ENCODE assay signal across 24 cellular contexts in the genomic region with DNA sequence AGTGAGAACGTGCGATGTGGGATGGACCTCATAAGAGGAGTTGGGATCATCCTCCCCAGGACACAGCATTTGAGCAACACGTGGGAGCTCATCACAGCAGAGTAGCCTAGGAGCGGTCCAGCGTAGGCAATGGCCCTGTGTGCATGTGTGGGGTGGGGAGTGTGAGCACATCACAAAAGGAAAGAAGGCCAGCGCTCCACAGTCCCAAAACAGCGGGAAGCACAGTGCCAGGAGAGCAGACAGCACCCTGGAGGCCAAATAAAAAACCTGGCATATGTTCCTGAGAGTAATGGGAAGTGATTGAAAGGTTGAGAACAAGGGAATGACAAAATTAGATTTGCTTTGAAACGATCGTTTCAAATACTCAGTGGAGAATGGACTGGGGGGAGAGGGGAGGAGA.
A peak's percentile ranks its signal among the peaks of the same experiment; 100 is the strongest.
DNase-seq lines count a peak whose midpoint lies in the region; ATAC-seq and TF ChIP-seq lines count a peak whose summit lies in the region.
"Had no signal": no experiment of that assay in that cellular context is flagged by ENCODE, and none has a peak within 500 bp of the region (broad histone marks: within the 10 kb centered on the region; RNA-seq: fewer than 3 reads in every experiment).

No MANE protein-coding gene starts in this region.

- TF ChIP-seq POLR2A in transverse colon (IDR thresholded peaks at IDR 0.05), result no peak

- ATAC-seq in CD8-positive, alpha-beta T cell, result no peak
- ATAC-seq: A549, HepG2, K562 had no signal

- H3K9ac ChIP-seq in endodermal cell (ENCODE audit: extremely low read depth, low read length, poor library complexity, severe bottlenecking), result no peak overlapping the region

- no peaks in the 10 kb centered on the region for H3K36me3 ChIP-seq in HEK293 (ENCODE audit: control insufficient read depth in 2 of 2, insufficient read depth in 1 of 2, low read length in 2 of 2)
- no peaks in the 10 kb centered on the region for H3K36me3 ChIP-seq in endodermal cell (ENCODE audit: control insufficient read depth, insufficient read depth, low read length)
- no peaks in the 10 kb centered on the region for H3K36me3 ChIP-seq in transverse colon
- no peaks in the 10 kb centered on the region for H3K36me3 ChIP-seq in CD8-positive, alpha-beta T cell (ENCODE audit: insufficient read depth, low read length)
- H3K36me3 ChIP-seq: SJSA1 had no signal

- intact Hi-C loops in transverse colon (cut with DNase I; ENCODE audit: low total_unique reads), result no loop called here
- intact Hi-C loops in CD8-positive, alpha-beta T cell (cut with DNase I, micrococcal nuclease), result no loop called here

- peaks cover 30% of the 10 kb centered on the region for H3K27me3 Mint-ChIP-seq in endodermal cell (ENCODE audit: insufficient read depth)
- H3K27me3 Mint-ChIP-seq in nephron progenitor cell (ENCODE audit: low read depth, poor library complexity), result peaks cover 6% of the 10 kb centered on the region
- peaks cover 6% of the 10 kb centered on the region for H3K27me3 Mint-ChIP-seq in CD8-positive, alpha-beta T cell (ENCODE audit: low read depth)
- H3K27me3 Mint-ChIP-seq: B cell had no signal

- H3K4me1 Mint-ChIP-seq in endodermal cell (peaks cover 13% of the 10 kb centered on the region), nephron progenitor cell (peaks cover 44% of the 10 kb centered on the region)
- H3K4me1 Mint-ChIP-seq in CD8-positive, alpha-beta T cell (ENCODE audit: low read depth), result no peaks in the 10 kb centered on the region
- H3K4me1 Mint-ChIP-seq: B cell, CD14-positive monocyte had no signal

- POLR2A ChIA-PET in HEK293 (lab: Yijun Ruan, JAX), result no interaction called here
- POLR2A ChIA-PET in CD8-positive, alpha-beta T cell (lab: Charles Lee), result no interaction called here

- H3K4me3 Mint-ChIP-seq in endodermal cell (no peak overlapping the region), nephron progenitor cell (peak overlapping the region; percentile 2)
- H3K4me3 Mint-ChIP-seq in CD8-positive, alpha-beta T cell, result no peak overlapping the region
- H3K4me3 Mint-ChIP-seq: B cell had no signal

- TF ChIP-seq CTCF in HEK293 (tag by site-specific recombination; IDR thresholded peaks at IDR 0.05) (no peak), endodermal cell (conservative IDR thresholded peaks at IDR 0.05) (peak; percentile 16), nephron progenitor cell (IDR thresholded peaks at IDR 0.05) (no peak), transverse colon (IDR thresholded peaks at IDR 0.05) (no peak)
- no peak for TF ChIP-seq CTCF in CD8-positive, alpha-beta T cell (IDR thresholded peaks at IDR 0.05)

- no peaks in the 10 kb centered on the region for H3K4me1 ChIP-seq in HEK293 (ENCODE audit: control insufficient read depth, insufficient read depth, low read length)
- no peaks in the 10 kb centered on the region for H3K4me1 ChIP-seq in endodermal cell (ENCODE audit: control insufficient read depth, insufficient read depth, low read length)
- no peaks in the 10 kb centered on the region for H3K4me1 ChIP-seq in transverse colon
- H3K4me1 ChIP-seq in CD8-positive, alpha-beta T cell (ENCODE audit: insufficient read depth, low read length), result no peaks in the 10 kb centered on the region
- H3K4me1 ChIP-seq: A549, SJSA1 had no signal

- H3K27ac ChIP-seq in HEK293 (ENCODE audit: extremely low read depth, low read depth, low read length) (no peak overlapping the region), endodermal cell (ENCODE audit: low read depth, low read length) (peak overlapping the region; percentile 62), transverse colon (peak overlapping the region in 3 of 4 donors; percentile 7 to 61 (median 57))
- no peak overlapping the region for H3K27ac ChIP-seq in CD8-positive, alpha-beta T cell (ENCODE audit: low read depth, low read length)
- H3K27ac ChIP-seq: A549, SJSA1 had no signal

- H3K4me3 ChIP-seq in HEK293 (ENCODE audit: low read depth, low read length) (no peak overlapping the region), endodermal cell (ENCODE audit: low read length) (no peak overlapping the region), transverse colon (no peak overlapping the region)
- no peak overlapping the region for H3K4me3 ChIP-seq in CD8-positive, alpha-beta T cell (ENCODE audit: low read depth, low read length)
- H3K4me3 ChIP-seq: A549, K562, SJSA1 had no signal

- in situ Hi-C loops in transverse colon (cut with MboI; ENCODE audit: low pct_ligation_motif_present in 1 of 4, low pct_unique_long_range_greater_than_20kb in 1 of 4, low sequenced_read_pairs in 3 of 4), result loop anchor here in 2 of 4 donors (25.0 kb wide), 3 partner anchors 449 to 724 kb away; a partner anchor contains a TSS

- CTCF ChIA-PET in HEK293 (lab: Yijun Ruan, JAX), result no interaction called here
- CTCF ChIA-PET in CD8-positive, alpha-beta T cell (lab: Charles Lee), result no interaction called here

- no peak for TF ChIP-seq EP300 in transverse colon (IDR thresholded peaks at IDR 0.05; ENCODE audit: low read depth)

- 52 to 63% methylated on average over 8 to 9 of the region's 9 CpGs for WGBS in endodermal cell (ENCODE audit: insufficient coverage in 1 of 2, insufficient read length in 1 of 2), 2 experiments
- WGBS in transverse colon (ENCODE audit: low coverage in 1 of 2), 2 donors, result 67 to 80% methylated on average over 1 to 9 of the region's 9 CpGs

- H3K9me3 ChIP-seq in HEK293 (ENCODE audit: control insufficient read depth, insufficient read depth, low read depth, low read length) (no peaks in the 10 kb centered on the region), endodermal cell (ENCODE audit: control insufficient read depth, low read length) (peaks cover 8% of the 10 kb centered on the region), transverse colon (no peaks in the 10 kb centered on the region)
- H3K9me3 ChIP-seq in CD8-positive, alpha-beta T cell (ENCODE audit: low read length), result no peaks in the 10 kb centered on the region
- H3K9me3 ChIP-seq: A549, SJSA1 had no signal

- no peak overlapping the region for H3K27ac Mint-ChIP-seq in endodermal cell
- H3K27ac Mint-ChIP-seq in nephron progenitor cell, result no peak overlapping the region
- no peak overlapping the region for H3K27ac Mint-ChIP-seq in CD8-positive, alpha-beta T cell
- H3K27ac Mint-ChIP-seq: B cell, CD14-positive monocyte had no signal

- H3K36me3 Mint-ChIP-seq in endodermal cell (ENCODE audit: low read depth) (no peaks in the 10 kb centered on the region), nephron progenitor cell (ENCODE audit: low read depth) (no peaks in the 10 kb centered on the region)
- H3K36me3 Mint-ChIP-seq in CD8-positive, alpha-beta T cell, result no peaks in the 10 kb centered on the region
- H3K36me3 Mint-ChIP-seq: CD14-positive monocyte had no signal

- no peaks in the 10 kb centered on the region for H3K9me3 Mint-ChIP-seq in endodermal cell
- H3K9me3 Mint-ChIP-seq in nephron progenitor cell, result peaks cover 15% of the 10 kb centered on the region
- no peaks in the 10 kb centered on the region for H3K9me3 Mint-ChIP-seq in CD8-positive, alpha-beta T cell

- peak; percentile 52 for DNase-seq in endodermal cell
- DNase-seq in nephron progenitor cell, result no peak
- no peak for DNase-seq in transverse colon
- no peak for DNase-seq in CD1c-positive myeloid dendritic cell (ENCODE audit: extremely low spot score)
- DNase-seq in activated CD4-positive, CD25-positive, alpha-beta regulatory T cell (lab: John Stamatoyannopoulos, UW), result no peak
- no peak for DNase-seq in CD8-positive, alpha-beta T cell
- no peak for DNase-seq in NCI-H146 (lab: John Stamatoyannopoulos, UW)
- DNase-seq: EL, GOT3, MM.1S, NCI-H1048, NCI-H1417 treated with DMSO at 0.1 percent for 48 hours, NCI-H187 treated with DMSO at 0.1 percent for 48 hours, NCI-H2107, NCI-H446 treated with DMSO at 0.1 percent for 48 hours, NCI-H526 treated with DMSO at 0.1 percent for 48 hours, OCI-M1 had no signal

- peaks cover 28% of the 10 kb centered on the region for H3K27me3 ChIP-seq in endodermal cell (ENCODE audit: control insufficient read depth, insufficient read depth, low read length, poor library complexity, severe bottlenecking)
- H3K27me3 ChIP-seq in transverse colon, result no peaks in the 10 kb centered on the region
- no peaks in the 10 kb centered on the region for H3K27me3 ChIP-seq in CD8-positive, alpha-beta T cell (ENCODE audit: insufficient read depth, low read length)
- H3K27me3 ChIP-seq: SJSA1 had no signal

TF ChIP-seq in HEK293, 187 proteins besides CTCF, POLR2A, EP300 and RAD21:
- TF ChIP-seq ZNF174 (tag by site-specific recombination; IDR thresholded peaks at IDR 0.05) (no peak), ZIC2 (tag by site-specific recombination; IDR thresholded peaks at IDR 0.05) (0 out of 2 replicates have a peak, but pooled peaks have one; percentile 14)

Comparison
In these comparisons a context has a peak if more than half of its experiments do, and no peak if none do; other contexts are left out.
1. H3K27ac ChIP-seq: peak in endodermal cell (single experiment) and transverse colon (3 of 4); none in HEK293 (single experiment) and CD8-positive, alpha-beta T cell (single experiment).